Comparison of ENCODE assay signal across 31 cellular contexts in genomic region chrX:103386332-103386731, GRCh38. TPM values are rescaled to one million over a fixed set of nuclear protein-coding genes. Genes with fewer than 3 reads are reported as not detected.
"Had no signal": no experiment of that assay in that cellular context is flagged by ENCODE, and none has a peak within 500 bp of the region (broad histone marks: within the 10 kb centered on the region; RNA-seq: fewer than 3 reads in every experiment).

No MANE protein-coding gene starts in this region.

- H3K27me3 Mint-ChIP-seq: activated naive CD4-positive, alpha-beta T cell treated with anti-CD3 and anti-CD28 coated beads, Interleukin-2, amount 50 U/mL, for 24 hours had no signal

- H3K36me3 Mint-ChIP-seq: activated naive CD4-positive, alpha-beta T cell treated with anti-CD3 and anti-CD28 coated beads, Interleukin-2, amount 50 U/mL, for 24 hours; activated naive CD8-positive, alpha-beta T cell treated with anti-CD3 and anti-CD28 coated beads for 36 hours had no signal

- H3K27ac ChIP-seq: adrenal gland, body of pancreas, epithelial cell of prostate, gastrocnemius medialis, heart right ventricle, VCaP had no signal

- H3K4me1 ChIP-seq: adrenal gland, body of pancreas, gastrocnemius medialis, heart right ventricle had no signal

- H3K27me3 ChIP-seq: body of pancreas had no signal

- DNase-seq: activated CD4-positive, alpha-beta T cell treated with anti-CD3 and anti-CD28 coated beads for 1 hour; activated CD4-positive, alpha-beta T cell treated with anti-CD3 and anti-CD28 coated beads for 4 hours; activated CD4-positive, alpha-beta T cell treated with anti-CD3 and anti-CD28 coated beads, Interleukin-2, amount 10 ng/mL, durations not matched to agents 7 days and 5 days; activated CD4-positive, alpha-beta T cell treated with anti-CD3 and anti-CD28 coated beads, Interleukin-2, amount 50 U/mL, for 4 hours; activated CD8-positive, alpha-beta memory T cell treated with anti-CD3 and anti-CD28 coated beads for 24 hours; activated CD8-positive, alpha-beta T cell treated with anti-CD3 and anti-CD28 coated beads for 36 hours; activated effector memory CD4-positive, alpha-beta T cell treated with Interleukin-2 at 50 U/mL for 16 hours; activated gamma-delta T cell treated with Interleukin-2 at 50 U/mL for 16 hours; activated naive CD4-positive, alpha-beta T cell treated with Interleukin-2 at 50 U/mL for 16 hours; activated naive CD8-positive, alpha-beta T cell treated with anti-CD3 and anti-CD28 coated beads for 36 hours; activated naive CD8-positive, alpha-beta T cell treated with anti-CD3 and anti-CD28 coated beads, Interleukin-2, amount 50 U/mL, for 24 hours; activated T-cell treated with anti-CD3 and anti-CD28 coated beads, Interleukin-2, amount 50 U/mL, for 4 hours; adrenal gland; amygdala; aorta; body of pancreas; caudate nucleus; cortex of kidney; dermis blood vessel endothelial cell; effector CD4-positive, alpha-beta T cell; effector memory CD8-positive, alpha-beta T cell; foreskin fibroblast; gastrocnemius medialis; heart right ventricle; T-helper 2 cell had no signal

- H3K4me3 ChIP-seq: adrenal gland, body of pancreas, gastrocnemius medialis, heart right ventricle had no signal

- H3K4me1 Mint-ChIP-seq: activated CD4-positive, alpha-beta T cell treated with anti-CD3 and anti-CD28 coated beads, Interleukin-2, amount 10 ng/mL, durations not matched to agents 7 days and 5 days; activated naive CD8-positive, alpha-beta T cell treated with anti-CD3 and anti-CD28 coated beads for 36 hours; activated naive CD8-positive, alpha-beta T cell treated with anti-CD3 and anti-CD28 coated beads, Interleukin-2, amount 50 U/mL, for 24 hours; activated T-helper 17 cell treated with anti-CD3 and anti-CD28 coated beads, Interleukin-2, amount 50 U/mL, for 72 hours had no signal

- H3K36me3 ChIP-seq: adrenal gland, gastrocnemius medialis, heart right ventricle had no signal

- H3K9me3 Mint-ChIP-seq: activated CD4-positive, alpha-beta T cell treated with anti-CD3 and anti-CD28 coated beads, Interleukin-2, amount 10 ng/mL, durations not matched to agents 7 days and 5 days; activated CD8-positive, alpha-beta T cell treated with anti-CD3 and anti-CD28 coated beads for 36 hours; activated naive CD4-positive, alpha-beta T cell treated with anti-CD3 and anti-CD28 coated beads, Interleukin-2, amount 50 U/mL, for 24 hours; activated naive CD8-positive, alpha-beta T cell treated with anti-CD3 and anti-CD28 coated beads for 36 hours; activated naive CD8-positive, alpha-beta T cell treated with anti-CD3 and anti-CD28 coated beads, Interleukin-2, amount 50 U/mL, for 24 hours; activated T-cell treated with anti-CD3 and anti-CD28 coated beads, Interleukin-2, amount 50 U/mL, for 4 hours; activated T-helper 17 cell treated with anti-CD3 and anti-CD28 coated beads, Interleukin-2, amount 50 U/mL, for 72 hours; effector memory CD8-positive, alpha-beta T cell; WTC11 had no signal

- H3K27ac Mint-ChIP-seq: activated CD4-positive, alpha-beta T cell treated with anti-CD3 and anti-CD28 coated beads, Interleukin-2, amount 10 ng/mL, durations not matched to agents 7 days and 5 days; activated CD8-positive, alpha-beta T cell treated with anti-CD3 and anti-CD28 coated beads for 36 hours; activated naive CD4-positive, alpha-beta T cell treated with anti-CD3 and anti-CD28 coated beads, Interleukin-2, amount 50 U/mL, for 24 hours; activated naive CD8-positive, alpha-beta T cell treated with anti-CD3 and anti-CD28 coated beads for 36 hours; activated naive CD8-positive, alpha-beta T cell treated with anti-CD3 and anti-CD28 coated beads, Interleukin-2, amount 50 U/mL, for 24 hours; activated T-helper 17 cell treated with anti-CD3 and anti-CD28 coated beads, Interleukin-2, amount 50 U/mL, for 72 hours; effector memory CD8-positive, alpha-beta T cell; WTC11 had no signal

- H3K4me3 Mint-ChIP-seq: activated CD4-positive, alpha-beta T cell treated with anti-CD3 and anti-CD28 coated beads, Interleukin-2, amount 10 ng/mL, durations not matched to agents 7 days and 5 days; activated CD8-positive, alpha-beta T cell treated with anti-CD3 and anti-CD28 coated beads for 36 hours; activated naive CD4-positive, alpha-beta T cell treated with anti-CD3 and anti-CD28 coated beads, Interleukin-2, amount 50 U/mL, for 24 hours; activated naive CD8-positive, alpha-beta T cell treated with anti-CD3 and anti-CD28 coated beads for 36 hours; activated naive CD8-positive, alpha-beta T cell treated with anti-CD3 and anti-CD28 coated beads, Interleukin-2, amount 50 U/mL, for 24 hours; activated T-cell treated with anti-CD3 and anti-CD28 coated beads, Interleukin-2, amount 50 U/mL, for 4 hours; activated T-helper 17 cell treated with anti-CD3 and anti-CD28 coated beads, Interleukin-2, amount 50 U/mL, for 72 hours; effector memory CD8-positive, alpha-beta T cell; WTC11 had no signal

- H3K9me3 ChIP-seq: adrenal gland, body of pancreas, gastrocnemius medialis, heart right ventricle had no signal

RNA-seq across cellular contexts. Expression of gene TCEAL9, which starts 30.0 kb away (rescaled TPM):
- total RNA-seq: activated CD4-positive, alpha-beta T cell treated with anti-CD3 and anti-CD28 coated beads, Interleukin-2, amount 10 ng/mL, durations not matched to agents 7 days and 5 days had no signal

RNA-seq across cellular contexts. Expression of gene TCEAL7, which starts 56.3 kb away (rescaled TPM):
- total RNA-seq: activated CD4-positive, alpha-beta T cell treated with anti-CD3 and anti-CD28 coated beads, Interleukin-2, amount 10 ng/mL, durations not matched to agents 7 days and 5 days; activated CD8-positive, alpha-beta T cell treated with anti-CD3 and anti-CD28 coated beads for 36 hours; activated naive CD8-positive, alpha-beta T cell treated with anti-CD3 and anti-CD28 coated beads for 36 hours; activated T-cell treated with anti-CD3 and anti-CD28 coated beads, Interleukin-2, amount 50 U/mL, for 4 hours; activated T-helper 17 cell treated with anti-CD3 and anti-CD28 coated beads, Interleukin-2, amount 50 U/mL, for 72 hours; T-helper 1 cell treated with Interleukin-12 subunit alpha and Interleukin-12 subunit beta and Interleukin-4 antibody, amounts not matched to agents 30 ng/mL and 1 ng/mL, for 36 hours had no signal
